ENCODE assay signal across 15 cellular contexts in genomic region chr10:95536017-95536416, GRCh38. TPM values are rescaled to one million over a fixed set of nuclear protein-coding genes. Genes with fewer than 3 reads are reported as not detected.
DNase-seq lines count a peak whose midpoint lies in the region; ATAC-seq and TF ChIP-seq lines count a peak whose summit lies in the region.
"Had no signal": no experiment of that assay in that cellular context is flagged by ENCODE, and none has a peak within 500 bp of the region (broad histone marks: within the 10 kb centered on the region; RNA-seq: fewer than 3 reads in every experiment).

No MANE protein-coding gene starts in this region.

- in situ Hi-C loops in transverse colon (cut with MboI; ENCODE audit: low pct_ligation_motif_present in 1 of 4, low pct_unique_long_range_greater_than_20kb in 1 of 4, low sequenced_read_pairs in 3 of 4): no loop called here

- H3K4me3 ChIP-seq in choroid plexus epithelial cell (ENCODE audit: low read depth, low read length) (no peak overlapping the region), transverse colon (no peak overlapping the region)
- H3K4me3 ChIP-seq: BLaER1 treated with 17β-estradiol and CSF1 and Interleukin-3, amounts not matched to agents 10 nM and 100 nM; PC-9 had no signal

- H3K9me3 ChIP-seq in transverse colon: no peaks in the 10 kb centered on the region
- H3K9me3 ChIP-seq: BLaER1 treated with 17β-estradiol and CSF1 and Interleukin-3, amounts not matched to agents 10 nM and 100 nM; neutrophil had no signal

- DNase-seq in choroid plexus epithelial cell (ENCODE audit: low read depth) (peak; percentile 15), left cardiac atrium (no peak), nephron progenitor cell (no peak), transverse colon (peak; percentile 28), KG1 (lab: John Stamatoyannopoulos, UW) (no peak), sciatic nerve (ENCODE audit: low spot score) (no peak), DMS53 treated with DMSO at 0.1 percent for 48 hours (lab: John Stamatoyannopoulos, UW; ENCODE audit: unreplicated experiment) (no peak)
- DNase-seq: activated CD4-positive, alpha-beta T cell treated with anti-CD3 and anti-CD28 coated beads for 4 hours; activated T-cell treated with anti-CD3 and anti-CD28 coated beads, Interleukin-2, amount 50 U/mL, for 1 hour; NCI-H1930; NCI-H526 treated with DMSO at 0.1 percent for 48 hours; PC-9 had no signal

- TF ChIP-seq POLR2A in transverse colon (IDR thresholded peaks at IDR 0.05): no peak

- intact Hi-C loops in left cardiac atrium (cut with DNase I) (no loop called here), transverse colon (cut with DNase I; ENCODE audit: low total_unique reads) (no loop called here), sciatic nerve (cut with DNase I) (no loop called here)

- H3K27ac Mint-ChIP-seq in nephron progenitor cell: peak overlapping the region; percentile 64

- 39 to 60% methylated on average over 4 to 8 of the region's 8 CpGs for WGBS in transverse colon (ENCODE audit: low coverage in 1 of 2), 2 donors

- H3K27ac ChIP-seq in transverse colon: peak overlapping the region; percentile 74 to 94 (median 83)
- H3K27ac ChIP-seq: BLaER1 treated with 17β-estradiol and CSF1 and Interleukin-3, amounts not matched to agents 10 nM and 100 nM; neutrophil had no signal

- H3K27me3 Mint-ChIP-seq in nephron progenitor cell (ENCODE audit: low read depth, poor library complexity): peaks cover 4% of the 10 kb centered on the region

- H3K4me1 ChIP-seq in transverse colon: peaks cover 16 to 74% (median 38%) of the 10 kb centered on the region in 4 donors

- peak; percentile 20 to 38 for ATAC-seq in left cardiac atrium
- ATAC-seq in sciatic nerve: no peak
- no peak for ATAC-seq in GM18873 (IDR thresholded peaks at IDR 0.05; ENCODE audit: low FRiP score, unreplicated experiment)

- no peaks in the 10 kb centered on the region for H3K36me3 ChIP-seq in transverse colon
- H3K36me3 ChIP-seq: BLaER1 treated with 17β-estradiol and CSF1 and Interleukin-3, amounts not matched to agents 10 nM and 100 nM; neutrophil had no signal

- H3K27me3 ChIP-seq in transverse colon: no peaks in the 10 kb centered on the region
- H3K27me3 ChIP-seq: BLaER1 treated with 17β-estradiol and CSF1 and Interleukin-3, amounts not matched to agents 10 nM and 100 nM; neutrophil had no signal

- H3K4me1 Mint-ChIP-seq in nephron progenitor cell: peaks cover 42% of the 10 kb centered on the region

- no peak for TF ChIP-seq CTCF in choroid plexus epithelial cell (conservative IDR thresholded peaks at IDR 0.05; ENCODE audit: low read depth, low read length)
- TF ChIP-seq CTCF in nephron progenitor cell (IDR thresholded peaks at IDR 0.05): no peak
- no peak for TF ChIP-seq CTCF in transverse colon (IDR thresholded peaks at IDR 0.05)

- H3K36me3 Mint-ChIP-seq in nephron progenitor cell (ENCODE audit: low read depth): no peaks in the 10 kb centered on the region

- no peaks in the 10 kb centered on the region for H3K9me3 Mint-ChIP-seq in nephron progenitor cell

- no peak overlapping the region for H3K4me3 Mint-ChIP-seq in nephron progenitor cell

- peak; percentile 96 for TF ChIP-seq EP300 in transverse colon (IDR thresholded peaks at IDR 0.05; ENCODE audit: low read depth)

RNA-seq across cellular contexts. Expression of gene SORBS1, which starts 25.2 kb away (rescaled TPM):
- total RNA-seq in left cardiac atrium: 100 to 1,000 TPM; 465 to 617 TPM
- total RNA-seq in transverse colon: 100 to 1,000 TPM in 3 of 4 donors, 10 to 100 TPM in 1; 92.2 to 308 (median 150) TPM
- 593 TPM for total RNA-seq in sciatic nerve

Comparison
In these comparisons a context has a peak if more than half of its experiments do, and no peak if none do; other contexts are left out.
1. DNase-seq: peak in choroid plexus epithelial cell (single experiment) and transverse colon (single experiment); none in left cardiac atrium (single experiment), nephron progenitor cell (single experiment), KG1 (single experiment), sciatic nerve (single experiment) and DMS53 treated with DMSO at 0.1 percent for 48 hours (single experiment).
2. ATAC-seq: peak in left cardiac atrium (2 of 2); none in sciatic nerve (single experiment) and GM18873 (single experiment).